In genomic region chr18:76679877-76680276, GRCh38 we compare ENCODE assay signal across 31 cellular contexts.
DNase-seq lines count a peak whose midpoint lies in the region; ATAC-seq and TF ChIP-seq lines count a peak whose summit lies in the region.
"Had no signal": no experiment of that assay in that cellular context is flagged by ENCODE, and none has a peak within 500 bp of the region (broad histone marks: within the 10 kb centered on the region; RNA-seq: fewer than 3 reads in every experiment).

No MANE protein-coding gene starts in this region.

- no peak overlapping the region for H4K8ac ChIP-seq in H9 (replicated peaks; ENCODE audit: insufficient read length, low read depth, low read length)

- H2BK120ac ChIP-seq in H9 (ENCODE audit: low read depth, low read length, poor library complexity, severe bottlenecking) = no peak overlapping the region

- no peak overlapping the region for H3K56ac ChIP-seq in H9 (ENCODE audit: insufficient read length, low read depth, low read length)

- H3F3A ChIP-seq in smooth muscle cell (ENCODE audit: low read depth) = no peaks in the 10 kb centered on the region

- DNase-seq in H9 (peak; percentile 69), NCI-H2107 (lab: John Stamatoyannopoulos, UW) (peak; percentile 48), WTC11 (ENCODE audit: low spot score) (peak; percentile 30), left kidney (ENCODE audit: low read depth, low spot score) (peak; percentile 46), mammary epithelial cell (no peak), smooth muscle cell (lab: John Stamatoyannopoulos, UW; ENCODE audit: unreplicated experiment) (no peak), DMS79 (lab: John Stamatoyannopoulos, UW) (no peak), Right ventricle myocardium inferior (ENCODE audit: missing footprints) (no peak)
- DNase-seq: activated CD4-positive, alpha-beta T cell treated with anti-CD3 and anti-CD28 coated beads, Interleukin-2, amount 50 U/mL, for 1 hour; aorta; C1 segment of cervical spinal cord; Calu3; effector memory CD4-positive, alpha-beta T cell; esophagus squamous epithelium; GOT3; kidney glomerular epithelial cell; NCI-H226; NK-92 treated with Interleukin-12 subunit alpha and Interleukin-12 subunit beta, amount 100 ng/mL, for 24 hours; SK-N-SH; stimulated activated CD4-positive, alpha-beta T cell treated with anti-CD3 and anti-CD28 coated beads, Interleukin-2, amount 100 ng/mL, for 24 hours had no signal

- no peak overlapping the region for H3K9ac ChIP-seq in H9 (ENCODE audit: extremely low read depth, insufficient read length, low read length)
- no peak overlapping the region for H3K9ac ChIP-seq in mammary epithelial cell (ENCODE audit: insufficient read depth, low read length)
- H3K9ac ChIP-seq in smooth muscle cell (ENCODE audit: low read depth) = no peak overlapping the region
- H3K9ac ChIP-seq: SK-N-SH had no signal

- no peak overlapping the region for H3T11ph ChIP-seq in H9 (ENCODE audit: low read length)

- H4K20me1 ChIP-seq in H9 (ENCODE audit: control insufficient read depth, insufficient read depth, insufficient read length) (no peaks in the 10 kb centered on the region), mammary epithelial cell (ENCODE audit: insufficient read depth, low read length) (no peaks in the 10 kb centered on the region), smooth muscle cell (ENCODE audit: low read depth) (no peaks in the 10 kb centered on the region)

- in situ Hi-C loops in mammary epithelial cell (cut with MboI; ENCODE audit: low sequenced_read_pairs in 2 of 2) = loop anchor here in 1 of 2 donors (10.0 kb wide), 1 partner anchor 275 kb away; no protein-coding TSS in a partner anchor

- CTCF ChIA-PET in WTC11 (lab: Charles Lee) = interaction anchor here (1.1 to 2.4 kb wide), 9 partner anchors 8 to 299 kb away, joined by 4 to 27 read pairs (median 7); no protein-coding TSS in a partner anchor
- CTCF ChIA-PET in mammary epithelial cell (lab: Charles Lee; ENCODE audit: low non-redundant PET) = no interaction called here

- no TSS peak for BruUV-seq in mammary epithelial cell (replicated peaks; lab: Mats Ljungman, UMichigan)

- H3K4me2 ChIP-seq in H9 (ENCODE audit: insufficient read depth, insufficient read length, low read length) (no peak overlapping the region), mammary epithelial cell (ENCODE audit: insufficient read depth, low read depth, low read length) (no peak overlapping the region), smooth muscle cell (no peak overlapping the region)
- H3K4me2 ChIP-seq: SK-N-SH had no signal

- H3K4me1 Mint-ChIP-seq in H9 = peaks cover 13 to 17% of the 10 kb centered on the region in 2 experiments
- H3K4me1 Mint-ChIP-seq in WTC11 = peaks cover 15% of the 10 kb centered on the region
- H3K4me1 Mint-ChIP-seq: activated T-helper 17 cell treated with anti-CD3 and anti-CD28 coated beads, Interleukin-2, amount 50 U/mL, for 72 hours; central memory CD8-positive, alpha-beta T cell; stimulated activated effector memory CD8-positive, alpha-beta T cell treated with anti-CD3 and anti-CD28 coated beads, Interleukin-12 subunit alpha, Interleukin-12 subunit beta, amount 100 ng/mL, for 72 hours had no signal

- H3K4ac ChIP-seq in H9 (ENCODE audit: low read depth, low read length) = no peak overlapping the region

- no peak overlapping the region for H2BK20ac ChIP-seq in H9 (ENCODE audit: low read depth, low read length, poor library complexity, severe bottlenecking)

- H3K4me3 ChIP-seq in mammary epithelial cell (replicated peaks in 1 of 3; ENCODE audit: insufficient read depth in 1 of 3, low read depth in 2 of 3, low read length in 3 of 3) (no peak overlapping the region), smooth muscle cell (no peak overlapping the region)
- H3K4me3 ChIP-seq: esophagus squamous epithelium, gastroesophageal sphincter, Peyer's patch, prostate gland, thoracic aorta, vagina had no signal

- H2BK15ac ChIP-seq in H9 (ENCODE audit: low read depth, low read length) = no peak overlapping the region

- no peak overlapping the region for H3K23ac ChIP-seq in H9 (ENCODE audit: insufficient read length, low read depth, low read length)

- H3K9me3 ChIP-seq in H9 (ENCODE audit: control insufficient read depth, low read depth, low read length) (no peaks in the 10 kb centered on the region), mammary epithelial cell (replicated peaks; ENCODE audit: insufficient read depth, low read length) (no peaks in the 10 kb centered on the region), smooth muscle cell (replicated peaks; ENCODE audit: low read depth) (no peaks in the 10 kb centered on the region)
- H3K9me3 ChIP-seq: esophagus squamous epithelium, gastroesophageal sphincter, Peyer's patch, prostate gland, SK-N-SH, thoracic aorta, vagina had no signal

- H2BK12ac ChIP-seq in H9 (ENCODE audit: insufficient read length, low read depth, low read length) = no peak overlapping the region

- H3K27me3 ChIP-seq in H9 (ENCODE audit: insufficient read depth, low read length) (no peaks in the 10 kb centered on the region), mammary epithelial cell (ENCODE audit: insufficient read depth, low read length) (peaks cover 2% of the 10 kb centered on the region), smooth muscle cell (ENCODE audit: low read depth) (no peaks in the 10 kb centered on the region)
- H3K27me3 ChIP-seq: esophagus squamous epithelium, gastroesophageal sphincter, Peyer's patch, vagina had no signal

- H3K27me3 Mint-ChIP-seq in H9 (ENCODE audit: low read depth) (peaks cover 2% of the 10 kb centered on the region; the same call in 1 of the 2 replicates), WTC11 (ENCODE audit: low read depth) (no peaks in the 10 kb centered on the region)

- no peak overlapping the region for H2AK5ac ChIP-seq in H9 (ENCODE audit: insufficient read length, low read length)

- peak overlapping the region; percentile 74 to 80 (median 78); a peak in 5 of 7 replicates for H3K27ac Mint-ChIP-seq in H9
- peak overlapping the region; percentile 58; the same call in 1 of the 2 replicates for H3K27ac Mint-ChIP-seq in WTC11
- H3K27ac Mint-ChIP-seq: activated T-helper 17 cell treated with anti-CD3 and anti-CD28 coated beads, Interleukin-2, amount 50 U/mL, for 72 hours; stimulated activated effector memory CD8-positive, alpha-beta T cell treated with anti-CD3 and anti-CD28 coated beads, Interleukin-12 subunit alpha, Interleukin-12 subunit beta, amount 100 ng/mL, for 72 hours had no signal

- no peaks in the 10 kb centered on the region for H3K79me1 ChIP-seq in H9 (ENCODE audit: insufficient read depth, low read depth, low read length, poor library complexity, severe bottlenecking)

- H3K36me3 ChIP-seq in mammary epithelial cell (ENCODE audit: insufficient read depth, low read length) (no peaks in the 10 kb centered on the region), smooth muscle cell (ENCODE audit: low read depth) (no peaks in the 10 kb centered on the region)
- H3K36me3 ChIP-seq: esophagus squamous epithelium, gastroesophageal sphincter, Peyer's patch, prostate gland, thoracic aorta, vagina, WERI-Rb-1 had no signal

- H3K9me3 Mint-ChIP-seq in H9 (peaks cover 8 to 10% of the 10 kb centered on the region in 2 experiments), WTC11 (peaks cover 4% of the 10 kb centered on the region)
- H3K9me3 Mint-ChIP-seq: activated naive CD4-positive, alpha-beta T cell treated with anti-CD3 and anti-CD28 coated beads, Interleukin-2, amount 50 U/mL, for 72 hours; activated T-helper 17 cell treated with anti-CD3 and anti-CD28 coated beads, Interleukin-2, amount 50 U/mL, for 72 hours; central memory CD8-positive, alpha-beta T cell; nephron progenitor cell; stimulated activated effector memory CD8-positive, alpha-beta T cell treated with anti-CD3 and anti-CD28 coated beads, Interleukin-12 subunit alpha, Interleukin-12 subunit beta, amount 100 ng/mL, for 72 hours had no signal

- no peak overlapping the region; the same call in 1 of the 2 replicates for H3K14ac ChIP-seq in H9 (ENCODE audit: insufficient read depth, low read length)

- H3K4me3 Mint-ChIP-seq in H9 (no peak overlapping the region; a peak in 2 of 5 replicates), WTC11 (no peak overlapping the region)
- H3K4me3 Mint-ChIP-seq: activated T-helper 17 cell treated with anti-CD3 and anti-CD28 coated beads, Interleukin-2, amount 50 U/mL, for 72 hours; central memory CD8-positive, alpha-beta T cell; nephron progenitor cell; stimulated activated effector memory CD8-positive, alpha-beta T cell treated with anti-CD3 and anti-CD28 coated beads, Interleukin-12 subunit alpha, Interleukin-12 subunit beta, amount 100 ng/mL, for 72 hours had no signal

- POLR2A ChIA-PET in WTC11 (lab: Charles Lee) = no interaction called here

- no peaks in the 10 kb centered on the region for H3K79me2 ChIP-seq in H9 (ENCODE audit: insufficient read depth, low read length)
- H3K79me2 ChIP-seq in mammary epithelial cell (ENCODE audit: insufficient read depth, low read length) = no peaks in the 10 kb centered on the region
- no peaks in the 10 kb centered on the region for H3K79me2 ChIP-seq in smooth muscle cell (ENCODE audit: low read depth)

- dilution Hi-C loops in mammary epithelial cell (cut with HindIII; ENCODE audit: low sequenced_read_pairs) = no loop called here

- no peak overlapping the region for H2AFZ ChIP-seq in H9 (ENCODE audit: low read length)
- H2AFZ ChIP-seq in mammary epithelial cell (ENCODE audit: low read depth, low read length) = no peak overlapping the region
- no peak overlapping the region for H2AFZ ChIP-seq in smooth muscle cell (ENCODE audit: low read depth)

- intact Hi-C loops in mammary epithelial cell (cut with micrococcal nuclease) (no loop called here), Right ventricle myocardium inferior (cut with DNase I) (no loop called here)

- H3K4me1 ChIP-seq in H9 (ENCODE audit: insufficient read depth, low read length) (no peaks in the 10 kb centered on the region), mammary epithelial cell (ENCODE audit: insufficient read depth, low read length) (no peaks in the 10 kb centered on the region), smooth muscle cell (ENCODE audit: low read depth) (peaks cover 4% of the 10 kb centered on the region)
- H3K4me1 ChIP-seq: esophagus squamous epithelium, gastroesophageal sphincter, Peyer's patch, prostate gland, vagina had no signal

- no CpG with 5 or more reads among the region's 8 CpGs for WGBS in H9 (ENCODE audit: extremely low coverage, insufficient read length, low lambda C conversion rate)
- 88% methylated on average over 8 of the region's 8 CpGs for WGBS in mammary epithelial cell (ENCODE audit: low coverage, missing lambda C conversion rate)
- WGBS in smooth muscle cell (ENCODE audit: low lambda C conversion rate) = 93% methylated on average over 8 of the region's 8 CpGs

- H3K18ac ChIP-seq in H9 (ENCODE audit: insufficient read length, low read depth, low read length) = no peak overlapping the region

- no peak overlapping the region for H4K91ac ChIP-seq in H9 (ENCODE audit: insufficient read length, low read depth, low read length)

- ATAC-seq in WTC11 = peak; percentile 92
- no peak for ATAC-seq in Right ventricle myocardium inferior
- ATAC-seq: activated naive CD4-positive, alpha-beta T cell treated with anti-CD3 and anti-CD28 coated beads, Interleukin-2, amount 50 U/mL, for 72 hours; activated T-helper 17 cell treated with anti-CD3 and anti-CD28 coated beads, Interleukin-2, amount 50 U/mL, for 72 hours; gastroesophageal sphincter; stimulated activated effector memory CD8-positive, alpha-beta T cell treated with anti-CD3 and anti-CD28 coated beads, Interleukin-12 subunit alpha, Interleukin-12 subunit beta, amount 100 ng/mL, for 72 hours had no signal

- no peaks in the 10 kb centered on the region for H3K23me2 ChIP-seq in H9 (ENCODE audit: insufficient read length, low read depth, low read length, poor library complexity, severe bottlenecking)

- no peak overlapping the region for H2BK5ac ChIP-seq in H9 (ENCODE audit: insufficient read length, low read length)

- H4K5ac ChIP-seq in H9 (ENCODE audit: insufficient read length, low read depth, low read length) = no peak overlapping the region

- H3K36me3 Mint-ChIP-seq in H9 (ENCODE audit: insufficient read depth in 1 of 3, low read depth in 3 of 3) (peaks cover 3 to 12% (median 3%) of the 10 kb centered on the region in 3 experiments; a peak in 5 of 7 replicates), WTC11 (peaks cover 7% of the 10 kb centered on the region)
- H3K36me3 Mint-ChIP-seq: activated naive CD4-positive, alpha-beta T cell treated with anti-CD3 and anti-CD28 coated beads, Interleukin-2, amount 50 U/mL, for 72 hours; stimulated activated effector memory CD8-positive, alpha-beta T cell treated with anti-CD3 and anti-CD28 coated beads, Interleukin-12 subunit alpha, Interleukin-12 subunit beta, amount 100 ng/mL, for 72 hours had no signal

- no peak for TF ChIP-seq CTCF in H9 (conservative IDR thresholded peaks at IDR 0.05)
- TF ChIP-seq CTCF in WTC11 (IDR thresholded peaks at IDR 0.05) = no peak
- TF ChIP-seq CTCF in mammary epithelial cell (conservative IDR thresholded peaks at IDR 0.05 in 1 of 2, IDR thresholded peaks at IDR 0.05 in 1 of 2; ENCODE audit: extremely low read depth in 1 of 2, insufficient read depth in 1 of 2, low read depth in 1 of 2, low read length in 2 of 2) = no peak
- TF ChIP-seq CTCF in smooth muscle cell (IDR thresholded peaks at IDR 0.05; ENCODE audit: borderline replicate concordance, insufficient read depth, poor library complexity, severe bottlenecking) = no peak

- H3K27ac ChIP-seq in H9 (ENCODE audit: insufficient read length, low read depth, low read length) (no peak overlapping the region), mammary epithelial cell (ENCODE audit: insufficient read depth, low read depth, low read length) (no peak overlapping the region), smooth muscle cell (ENCODE audit: low read depth) (no peak overlapping the region)
- H3K27ac ChIP-seq: esophagus squamous epithelium, gastroesophageal sphincter, Peyer's patch, prostate gland, thoracic aorta, vagina, WERI-Rb-1 had no signal

Comparison
In these comparisons a context has a peak if more than half of its experiments do, and no peak if none do; other contexts are left out.
1. DNase-seq: peak in H9 (single experiment), NCI-H2107 (single experiment), WTC11 (single experiment) and left kidney (single experiment); none in mammary epithelial cell (single experiment), smooth muscle cell (single experiment), DMS79 (single experiment) and Right ventricle myocardium inferior (single experiment).